ENCODE assay signal across 8 cellular contexts in genomic region chr14:75522224-75522764, GRCh38. TPM values are rescaled to one million over a fixed set of nuclear protein-coding genes. Genes with fewer than 3 reads are reported as not detected.
DNase-seq lines count a peak whose midpoint lies in the region; ATAC-seq and TF ChIP-seq lines count a peak whose summit lies in the region.

Gene BATF, plus strand, starts transcription at chr14:75522469. Its CDS starts 214 bp downstream, at chr14:75522683.

- 39% methylated on average over 8 of the region's 11 CpGs for WGBS in right lobe of liver (ENCODE audit: insufficient coverage, low coverage, low lambda C conversion rate, missing lambda C conversion rate)

- peak within 1 kb of the TSS in 2 of 3 donors; percentile 22 to 42 for H3K4me3 ChIP-seq in right lobe of liver
- H3K4me3 ChIP-seq in brain microvascular endothelial cell (ENCODE audit: low read depth, low read length) = no peak within 1 kb of the TSS

- H3K27me3 ChIP-seq in right lobe of liver = no peaks in the 10 kb centered on the region
- no peaks in the 10 kb centered on the region for H3K27me3 ChIP-seq in brain microvascular endothelial cell (replicated peaks)

- intact Hi-C loops in right lobe of liver (cut with DNase I) = no loop called here

- H3K36me3 ChIP-seq in right lobe of liver (no peaks in the 10 kb centered on the region), brain microvascular endothelial cell (replicated peaks) (no peaks in the 10 kb centered on the region)

- DNase-seq in MV-4-11 (lab: John Stamatoyannopoulos, UW) = peak; percentile 72
- peak; percentile 76 for DNase-seq in activated T-cell treated with anti-CD3 and anti-CD28 coated beads, Interleukin-2, amount 50 U/mL, for 4 hours
- DNase-seq in right lobe of liver = peak in 1 of 3 donors; percentile 59
- peak; percentile 47 to 50 for DNase-seq in stimulated activated CD8-positive, alpha-beta memory T cell treated with anti-CD3 and anti-CD28 coated beads, Interleukin-7, amount 100 ng/mL, for 1 hour (ENCODE audit: low read depth in 2 of 2)
- DNase-seq in brain microvascular endothelial cell = no peak
- no peak for DNase-seq in NCI-H1092 treated with DMSO at 0.1 percent for 48 hours (lab: John Stamatoyannopoulos, UW)

- H3K27me3 Mint-ChIP-seq in activated T-cell treated with anti-CD3 and anti-CD28 coated beads, Interleukin-2, amount 50 U/mL, for 4 hours (ENCODE audit: low read depth) = no peaks in the 10 kb centered on the region

- peak; percentile 56 for ATAC-seq in GM21381 (IDR thresholded peaks at IDR 0.05; ENCODE audit: unreplicated experiment)
- peak; percentile 69 to 74 for ATAC-seq in activated T-cell treated with anti-CD3 and anti-CD28 coated beads, Interleukin-2, amount 50 U/mL, for 4 hours
- peak; percentile 11 to 61 (median 30) for ATAC-seq in right lobe of liver

- H3K36me3 Mint-ChIP-seq in activated T-cell treated with anti-CD3 and anti-CD28 coated beads, Interleukin-2, amount 50 U/mL, for 4 hours (ENCODE audit: insufficient read depth) = peaks cover 41% of the 10 kb centered on the region

- no peak for TF ChIP-seq CTCF in C4-2B (conservative IDR thresholded peaks at IDR 0.05)
- TF ChIP-seq CTCF in right lobe of liver (IDR thresholded peaks at IDR 0.05) = no peak
- TF ChIP-seq CTCF in brain microvascular endothelial cell (IDR thresholded peaks at IDR 0.05; ENCODE audit: low read depth, low read length, missing control alignments) = no peak

- peak within 1 kb of the TSS; percentile 100 for H3K4me3 Mint-ChIP-seq in activated T-cell treated with anti-CD3 and anti-CD28 coated beads, Interleukin-2, amount 50 U/mL, for 4 hours

- no peaks in the 10 kb centered on the region for H3K9me3 Mint-ChIP-seq in activated T-cell treated with anti-CD3 and anti-CD28 coated beads, Interleukin-2, amount 50 U/mL, for 4 hours

- H3K9me3 ChIP-seq in right lobe of liver = no peaks in the 10 kb centered on the region

- peak within 1 kb of the TSS; percentile 54 for H3K27ac ChIP-seq in C4-2B
- H3K27ac ChIP-seq in right lobe of liver = peak within 1 kb of the TSS in 1 of 3 donors; percentile 10
- H3K27ac ChIP-seq in brain microvascular endothelial cell = no peak within 1 kb of the TSS

- peaks cover 68% of the 10 kb centered on the region for H3K4me1 Mint-ChIP-seq in activated T-cell treated with anti-CD3 and anti-CD28 coated beads, Interleukin-2, amount 50 U/mL, for 4 hours (ENCODE audit: low read depth)

- no peak for TF ChIP-seq POLR2A in right lobe of liver (IDR thresholded peaks at IDR 0.05)

- in situ Hi-C loops in brain microvascular endothelial cell (cut with HindIII; ENCODE audit: low pct_ligation_motif_present, low sequenced_read_pairs) = no loop called here

- no peaks in the 10 kb centered on the region for H3K4me1 ChIP-seq in right lobe of liver

RNA-seq across cellular contexts. Expression of gene BATF, which starts in this region (rescaled TPM):
- total RNA-seq in activated T-cell treated with anti-CD3 and anti-CD28 coated beads, Interleukin-2, amount 50 U/mL, for 4 hours = 100 to 1,000 TPM; 186 to 193 (median 191) TPM
- total RNA-seq in right lobe of liver = 10 to 100 TPM in 2 of 6 experiments, 1 to 10 TPM in 1, under 1 TPM in 3; 0.24 to 10.4 (median 0.87) TPM

Comparison
In these comparisons a context has a peak if more than half of its experiments do, and no peak if none do; other contexts are left out.
1. RNA of gene BATF (total RNA-seq): 186 to 193 TPM in activated T-cell treated with anti-CD3 and anti-CD28 coated beads, Interleukin-2, amount 50 U/mL, for 4 hours; 0.24 to 10.4 TPM in right lobe of liver; every median in the first group is over 10 times any median in the second.
2. DNase-seq: peak in MV-4-11 (single experiment), activated T-cell treated with anti-CD3 and anti-CD28 coated beads, Interleukin-2, amount 50 U/mL, for 4 hours (single experiment) and stimulated activated CD8-positive, alpha-beta memory T cell treated with anti-CD3 and anti-CD28 coated beads, Interleukin-7, amount 100 ng/mL, for 1 hour (2 of 2); none in brain microvascular endothelial cell (single experiment) and NCI-H1092 treated with DMSO at 0.1 percent for 48 hours (single experiment).
3. Peak in every context shown above with its lines, with median percentiles within 50 percentile points of each other: ATAC-seq.